1 cellular context compared by ENCODE assay signal in genomic region chr16:70118354-70118753, GRCh38. TPM values are rescaled to one million over a fixed set of nuclear protein-coding genes. Genes with fewer than 3 reads are reported as not detected.
"Had no signal": no experiment of that assay in that cellular context is flagged by ENCODE, and none has a peak within 500 bp of the region (broad histone marks: within the 10 kb centered on the region; RNA-seq: fewer than 3 reads in every experiment).

No MANE protein-coding gene starts in this region.

RNA-seq across cellular contexts. Expression of gene CLEC18C, which starts 55.2 kb away (rescaled TPM):
- total RNA-seq: glomerular endothelial cell had no signal
